Comparison of ENCODE assay signal across 10 cellular contexts in the genomic region with DNA sequence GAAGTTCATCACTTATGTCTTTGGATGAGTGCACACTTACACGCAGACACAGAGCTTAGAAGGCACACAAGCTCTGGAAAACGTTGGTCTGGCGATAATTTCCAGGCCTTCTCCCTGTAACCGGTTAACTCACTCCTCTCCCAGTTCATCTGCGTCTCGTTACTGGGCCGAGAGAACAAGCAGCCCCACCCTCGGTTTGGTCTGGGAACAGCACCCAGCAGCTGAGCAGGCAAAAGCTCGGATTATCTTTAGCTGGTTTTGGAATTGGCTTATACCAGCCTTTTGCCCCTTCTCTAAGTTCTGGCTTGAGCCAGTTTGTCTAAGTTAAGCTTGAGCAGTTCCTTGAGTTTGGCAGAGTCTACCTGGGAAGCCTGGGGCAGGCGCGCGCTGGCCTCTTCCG. TPM values are rescaled to one million over a fixed set of nuclear protein-coding genes. Genes with fewer than 3 reads are reported as not detected.
DNase-seq lines count a peak whose midpoint lies in the region; ATAC-seq and TF ChIP-seq lines count a peak whose summit lies in the region.
"Had no signal": no experiment of that assay in that cellular context is flagged by ENCODE, and none has a peak within 500 bp of the region (broad histone marks: within the 10 kb centered on the region; RNA-seq: fewer than 3 reads in every experiment).

No MANE protein-coding gene starts in this region.

- H3K4me2 ChIP-seq in mesenchymal stem cell (ENCODE audit: low read length, poor library complexity, severe bottlenecking) = no peak overlapping the region

- H3K9me3 Mint-ChIP-seq in CD4-positive, alpha-beta T cell = no peaks in the 10 kb centered on the region

- peaks cover 12% of the 10 kb centered on the region for H3K4me1 ChIP-seq in mesenchymal stem cell (ENCODE audit: control insufficient read depth, insufficient read depth, low read depth, low read length)
- peaks cover 0 to 43% (median 19%) of the 10 kb centered on the region in 4 donors for H3K4me1 ChIP-seq in tibial nerve

- H3K27ac ChIP-seq in mesenchymal stem cell (ENCODE audit: low read length, poor library complexity, severe bottlenecking) (no peak overlapping the region), tibial nerve (peak overlapping the region; percentile 11 to 81 (median 62))
- no peak overlapping the region for H3K27ac ChIP-seq in CD4-positive, alpha-beta T cell (ENCODE audit: low read depth, low read length)
- H3K27ac ChIP-seq: neutrophil had no signal

- no peak overlapping the region for H3K4ac ChIP-seq in mesenchymal stem cell (ENCODE audit: low read depth in 1 of 2, low read length in 2 of 2)

- H3K9ac ChIP-seq in mesenchymal stem cell (ENCODE audit: low read length) = peak overlapping the region; percentile 88

- TF ChIP-seq CTCF in tibial nerve (IDR thresholded peaks at IDR 0.05) = peak in 2 of 5 experiments; percentile 21 to 28
- TF ChIP-seq CTCF in CD4-positive, alpha-beta T cell (IDR thresholded peaks at IDR 0.05) = no peak

- 44% methylated on average over 13 of the region's 13 CpGs for WGBS in mesenchymal stem cell
- WGBS in tibial nerve, 2 donors = 24% methylated on average over 13 of the region's 13 CpGs

- peak; percentile 65 for DNase-seq in H7
- peak; percentile 36 for DNase-seq in mesenchymal stem cell
- DNase-seq in tibial nerve (ENCODE audit: low spot score in 2 of 2) = no peak
- DNase-seq in NCI-H2081 (lab: John Stamatoyannopoulos, UW) = no peak
- DNase-seq in CD4-positive, alpha-beta T cell = no peak
- no peak for DNase-seq in stimulated activated CD4-positive, alpha-beta T cell treated with anti-CD3 and anti-CD28 coated beads, Interleukin-4, amount 100 ng/mL, for 4 hours
- DNase-seq: DMS79 treated with DMSO at 0.1 percent for 48 hours, RPMI8226 had no signal

- H3K14ac ChIP-seq in mesenchymal stem cell (ENCODE audit: low read length in 2 of 2) = no peak overlapping the region

- H2AFZ ChIP-seq in mesenchymal stem cell (ENCODE audit: low read depth, low read length) = no peak overlapping the region

- H4K8ac ChIP-seq in mesenchymal stem cell (ENCODE audit: low read length) = no peak overlapping the region

- H3K27me3 Mint-ChIP-seq in CD4-positive, alpha-beta T cell = peaks cover 36% of the 10 kb centered on the region

- no peaks in the 10 kb centered on the region for H3K4me1 Mint-ChIP-seq in CD4-positive, alpha-beta T cell (ENCODE audit: low read depth)

- no peak for TF ChIP-seq POLR2A in tibial nerve (IDR thresholded peaks at IDR 0.05)

- H2BK120ac ChIP-seq in mesenchymal stem cell (ENCODE audit: low read depth, low read length) = no peak overlapping the region

- TF ChIP-seq EP300 in tibial nerve (IDR thresholded peaks at IDR 0.05) = no peak

- no peak overlapping the region for H3K23ac ChIP-seq in mesenchymal stem cell (ENCODE audit: low read length in 2 of 2)

- no peaks in the 10 kb centered on the region for H3K36me3 ChIP-seq in H7 (replicated peaks; ENCODE audit: control insufficient read depth, insufficient read depth, low read length)
- H3K36me3 ChIP-seq in mesenchymal stem cell (ENCODE audit: control insufficient read depth in 1 of 2, insufficient read depth in 2 of 2, low read depth in 1 of 2, low read length in 2 of 2) = no peaks in the 10 kb centered on the region
- H3K36me3 ChIP-seq in tibial nerve = no peaks in the 10 kb centered on the region
- H3K36me3 ChIP-seq: neutrophil had no signal

- no peak overlapping the region for H2AK5ac ChIP-seq in mesenchymal stem cell (ENCODE audit: low read length, severe bottlenecking)

- H3K9me3 ChIP-seq in mesenchymal stem cell (ENCODE audit: control insufficient read depth, low read length) (no peaks in the 10 kb centered on the region), tibial nerve (no peaks in the 10 kb centered on the region)
- H3K9me3 ChIP-seq in CD4-positive, alpha-beta T cell (ENCODE audit: control insufficient read depth, low read length) = no peaks in the 10 kb centered on the region
- H3K9me3 ChIP-seq: neutrophil had no signal

- H3K27ac Mint-ChIP-seq in CD4-positive, alpha-beta T cell = no peak overlapping the region

- no peak overlapping the region for H3K18ac ChIP-seq in mesenchymal stem cell (ENCODE audit: low read depth in 1 of 2, low read length in 2 of 2)

- intact Hi-C loops in CD4-positive, alpha-beta T cell (cut with DNase I, micrococcal nuclease) = no loop called here

- POLR2A ChIA-PET in CD4-positive, alpha-beta T cell (lab: Charles Lee) = no interaction called here

- H4K91ac ChIP-seq in mesenchymal stem cell (ENCODE audit: low read length) = no peak overlapping the region

- H2BK15ac ChIP-seq in mesenchymal stem cell (ENCODE audit: low read depth, poor library complexity, severe bottlenecking) = no peak overlapping the region

- no peaks in the 10 kb centered on the region for H3K79me1 ChIP-seq in mesenchymal stem cell (replicated peaks; ENCODE audit: low read length, poor library complexity, severe bottlenecking)

- CTCF ChIA-PET in CD4-positive, alpha-beta T cell (lab: Charles Lee) = no interaction called here

- no peak overlapping the region for H3K4me3 ChIP-seq in H7 (ENCODE audit: insufficient read depth, low read depth, low read length)
- H3K4me3 ChIP-seq in mesenchymal stem cell (ENCODE audit: insufficient read depth in 1 of 2, low read depth in 1 of 2, low read length in 2 of 2) = peak overlapping the region in 1 of 2 experiments; percentile 32
- H3K4me3 ChIP-seq in tibial nerve = no peak overlapping the region

- H3K27me3 ChIP-seq in H7 (ENCODE audit: control insufficient read depth, insufficient read depth, low read length) (no peaks in the 10 kb centered on the region), mesenchymal stem cell (ENCODE audit: control insufficient read depth in 1 of 2, insufficient read depth in 1 of 2, low read length in 2 of 2) (peaks cover 0 to 4% of the 10 kb centered on the region in 2 experiments), tibial nerve (peaks cover 0 to 9% of the 10 kb centered on the region in 2 donors)
- peaks cover 6% of the 10 kb centered on the region for H3K27me3 ChIP-seq in CD4-positive, alpha-beta T cell (ENCODE audit: control insufficient read depth, insufficient read depth, low read length)

- no peaks in the 10 kb centered on the region for H3K36me3 Mint-ChIP-seq in CD4-positive, alpha-beta T cell (ENCODE audit: low read depth)

- H2BK5ac ChIP-seq in mesenchymal stem cell (ENCODE audit: low read depth, low read length, poor library complexity, severe bottlenecking) = no peak overlapping the region

- H2BK12ac ChIP-seq in mesenchymal stem cell (ENCODE audit: low read length in 2 of 2) = no peak overlapping the region

- no peak overlapping the region for H3K4me3 Mint-ChIP-seq in CD4-positive, alpha-beta T cell

- peak; percentile 30 for ATAC-seq in esophagus mucosa
- no peak for ATAC-seq in CD4-positive, alpha-beta T cell (ENCODE audit: poor library complexity)

RNA-seq across cellular contexts. Expression of a gene that starts 27.3 kb away (rescaled TPM):
- total RNA-seq in H7 (2014; rRNA removed; shearing (Covaris generic)) = 243 and 283 TPM in 2 replicates
- total RNA-seq in esophagus mucosa (17.8 TPM), tibial nerve (100 to 1,000 TPM; 356 to 669 (median 427) TPM)
- polyA plus RNA-seq in mesenchymal stem cell (2013, experiment 1 of 2) = 2,201 TPM
- polyA plus RNA-seq in mesenchymal stem cell (2013, experiment 2 of 2) = 2,173 TPM
- total RNA-seq in CD4-positive, alpha-beta T cell = 1 to 10 TPM; 8.0 to 8.5 TPM

Comparison
In these comparisons a context has a peak if more than half of its experiments do, and no peak if none do; other contexts are left out.
1. DNase-seq: peak in H7 (single experiment) and mesenchymal stem cell (single experiment); none in tibial nerve (0 of 2), NCI-H2081 (0 of 2), CD4-positive, alpha-beta T cell (0 of 10) and stimulated activated CD4-positive, alpha-beta T cell treated with anti-CD3 and anti-CD28 coated beads, Interleukin-4, amount 100 ng/mL, for 4 hours (0 of 2).
2. H3K27ac ChIP-seq: peak in tibial nerve (4 of 4); none in mesenchymal stem cell (single experiment) and CD4-positive, alpha-beta T cell (single experiment).
3. RNA of a gene that starts 27.3 kb away (total RNA-seq): 356 to 669 TPM in tibial nerve and 243 to 283 TPM in H7; 17.8 TPM in esophagus mucosa (single experiment) and 8.0 to 8.5 TPM in CD4-positive, alpha-beta T cell; every median in the first group is over 10 times any median in the second.